ENCODE assay signal across 7 cellular contexts in the genomic region with DNA sequence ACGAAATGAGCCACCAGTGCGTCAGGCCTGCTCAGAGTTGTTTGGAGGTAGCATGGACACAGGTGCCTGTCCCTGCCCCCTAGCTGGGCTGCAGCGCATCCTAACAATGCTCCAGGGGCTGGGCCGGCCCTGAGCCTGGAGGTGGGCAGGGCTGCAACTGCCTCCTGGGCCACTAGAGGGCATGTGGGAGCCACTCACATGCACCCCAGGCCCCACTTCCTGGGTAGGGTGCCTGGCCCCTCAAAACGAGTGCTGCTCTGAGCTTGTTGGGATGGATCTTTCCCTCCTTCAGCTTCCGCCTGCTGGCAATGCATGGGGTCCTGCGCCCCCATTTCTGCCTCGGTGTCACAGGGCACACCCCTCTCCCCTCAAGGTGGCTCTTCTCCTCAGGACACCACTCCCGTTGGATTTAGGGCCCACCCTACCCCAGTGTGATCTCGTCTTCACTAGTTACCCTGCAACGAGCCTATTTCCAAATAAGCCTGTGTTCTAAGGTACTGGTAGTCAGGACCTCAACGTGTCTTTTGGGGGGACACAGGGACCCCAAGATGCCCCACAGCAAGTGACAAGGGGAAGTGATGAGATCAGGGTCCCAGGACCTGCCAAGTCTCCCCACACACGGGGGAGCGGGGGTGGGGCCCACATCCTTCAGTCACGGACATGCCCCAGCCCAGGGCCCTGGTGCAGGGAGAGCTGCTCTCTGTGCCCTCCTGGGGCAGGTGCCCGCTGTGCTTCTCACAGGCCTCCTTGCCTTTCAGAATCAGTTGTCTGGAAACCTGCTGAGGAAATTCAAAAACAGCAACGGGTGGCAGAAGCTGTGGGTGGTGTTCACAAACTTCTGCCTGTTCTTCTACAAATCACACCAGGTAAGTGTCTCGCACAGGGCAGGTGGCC.
A peak's percentile ranks its signal among the peaks of the same experiment; 100 is the strongest.
DNase-seq lines count a peak whose midpoint lies in the region; ATAC-seq, FAIRE-seq and TF ChIP-seq lines count a peak whose summit lies in the region.

No MANE protein-coding gene starts in this region.

- peak overlapping the region in 2 of 3 experiments; percentile 66 to 94; a peak in 3 of 7 replicates for H3K27ac Mint-ChIP-seq in H9

- H4K20me1 ChIP-seq in H9 (ENCODE audit: control insufficient read depth, insufficient read depth, insufficient read length) (peaks cover 2% of the 10 kb centered on the region), Loucy (ENCODE audit: insufficient read depth, low read length, poor library complexity, severe bottlenecking) (peaks cover 4% of the 10 kb centered on the region), K562 (replicated peaks; ENCODE audit: control insufficient read depth, insufficient read depth, low read length) (no peaks in the 10 kb centered on the region; the same call in 1 of the 2 replicates)

- DNase-seq in GM12892 (ENCODE audit: insufficient read length) (peak; percentile 86), H9 (peak; percentile 89), UCSD-AML1 (lab: John Stamatoyannopoulos, UW; ENCODE audit: unreplicated experiment) (peak; percentile 71), K562 (ENCODE audit: extremely low read depth in 1 of 4, low spot score in 3 of 4) (peak; percentile 71 to 84 (median 80)), iris pigment epithelial cell (ENCODE audit: low read depth) (peak; percentile 36)
- DNase-seq in stimulated activated CD4-positive, alpha-beta T cell treated with anti-CD3 and anti-CD28 coated beads, Interleukin-2, amount 100 ng/mL, for 48 hours, result peak; percentile 71 to 80

- no peak overlapping the region for H3K4me2 ChIP-seq in H9 (ENCODE audit: insufficient read depth, insufficient read length, low read length)
- no peak overlapping the region for H3K4me2 ChIP-seq in Loucy (ENCODE audit: low read depth, low read length, poor library complexity, severe bottlenecking)
- peak overlapping the region; percentile 46; the same call in 1 of the 2 replicates for H3K4me2 ChIP-seq in K562 (ENCODE audit: insufficient read depth, low read length)

- peaks cover 2% of the 10 kb centered on the region; the same call in 1 of the 2 replicates for H3K27me3 Mint-ChIP-seq in H9 (ENCODE audit: low read depth)

- no peaks in the 10 kb centered on the region for H3K79me1 ChIP-seq in H9 (ENCODE audit: insufficient read depth, low read depth, low read length, poor library complexity, severe bottlenecking)

- H2AFZ ChIP-seq in H9 (ENCODE audit: low read length), result no peak overlapping the region
- H2AFZ ChIP-seq in Loucy (ENCODE audit: low read length), result no peak overlapping the region
- no peak overlapping the region for H2AFZ ChIP-seq in K562 (ENCODE audit: low read depth, low read length)

- no peak overlapping the region for H2BK20ac ChIP-seq in H9 (ENCODE audit: low read depth, low read length, poor library complexity, severe bottlenecking)

- no peaks in the 10 kb centered on the region for H3K79me2 ChIP-seq in H9 (ENCODE audit: insufficient read depth, low read length)
- H3K79me2 ChIP-seq in Loucy (ENCODE audit: insufficient read depth, low read length), result no peaks in the 10 kb centered on the region
- H3K79me2 ChIP-seq in K562 (ENCODE audit: control insufficient read depth, insufficient read depth, low read length), result no peaks in the 10 kb centered on the region

- no peak overlapping the region for H4K5ac ChIP-seq in H9 (ENCODE audit: insufficient read length, low read depth, low read length)

- no peaks in the 10 kb centered on the region for H3K9me1 ChIP-seq in K562 (ENCODE audit: control insufficient read depth, insufficient read depth, low read length)

- CTCF ChIA-PET in K562 (lab: Yijun Ruan, JAX; ENCODE audit: low intra/inter-chr PET ratio), result interaction anchor here (1.3 to 2.1 kb wide), 3 partner anchors 206 to 228 kb away, joined by 4 to 11 read pairs (median 5); no protein-coding TSS in a partner anchor

- H4K8ac ChIP-seq in H9 (replicated peaks; ENCODE audit: insufficient read length, low read depth, low read length), result no peak overlapping the region

- H2BK5ac ChIP-seq in H9 (ENCODE audit: insufficient read length, low read length), result no peak overlapping the region

- H3K9me3 Mint-ChIP-seq in H9, result no peaks in the 10 kb centered on the region

- H2BK120ac ChIP-seq in H9 (ENCODE audit: low read depth, low read length, poor library complexity, severe bottlenecking), result no peak overlapping the region

- H3K23ac ChIP-seq in H9 (ENCODE audit: insufficient read length, low read depth, low read length), result no peak overlapping the region

- H3K4me3 ChIP-seq in Loucy (ENCODE audit: low read length, poor library complexity, severe bottlenecking) (no peak overlapping the region), K562 (no peak overlapping the region)

- H3K4me1 ChIP-seq in H9 (ENCODE audit: insufficient read depth, low read length), result peaks cover 2% of the 10 kb centered on the region; the same call in 1 of the 2 replicates
- H3K4me1 ChIP-seq in Loucy (ENCODE audit: insufficient read depth, low read length, poor library complexity, severe bottlenecking), result peaks cover 7% of the 10 kb centered on the region
- H3K4me1 ChIP-seq in K562 (replicated peaks in 1 of 2; ENCODE audit: control insufficient read depth in 2 of 2, insufficient read depth in 2 of 2, low read length in 2 of 2), result peaks cover 0 to 11% of the 10 kb centered on the region in 2 experiments; a peak in 2 of 5 replicates

- H3K4me1 Mint-ChIP-seq in H9, result peaks cover 21 to 30% of the 10 kb centered on the region in 2 experiments

- no peak overlapping the region for H3K18ac ChIP-seq in H9 (ENCODE audit: insufficient read length, low read depth, low read length)

- H3K9ac ChIP-seq in H9 (ENCODE audit: extremely low read depth, insufficient read length, low read length) (no peak overlapping the region), Loucy (ENCODE audit: low read depth, low read length, poor library complexity, severe bottlenecking) (no peak overlapping the region), K562 (ENCODE audit: insufficient read depth in 1 of 2, low read depth in 2 of 2, low read length in 2 of 2) (no peak overlapping the region)

- H3K27ac ChIP-seq in H9 (ENCODE audit: insufficient read length, low read depth, low read length) (no peak overlapping the region), K562 (ENCODE audit: extremely low read depth, low read depth, low read length) (no peak overlapping the region)

- no peaks in the 10 kb centered on the region for H3K27me3 ChIP-seq in H9 (ENCODE audit: insufficient read depth, low read length)
- no peaks in the 10 kb centered on the region for H3K27me3 ChIP-seq in Loucy (ENCODE audit: insufficient read depth, low read length, poor library complexity, severe bottlenecking)
- peaks cover 6 to 38% of the 10 kb centered on the region in 2 experiments for H3K27me3 ChIP-seq in K562 (ENCODE audit: control insufficient read depth in 2 of 2, insufficient read depth in 2 of 2, low read length in 2 of 2)

- ATAC-seq in K562, result peak; percentile 96

- peaks cover 18 to 56% (median 46%) of the 10 kb centered on the region in 3 experiments; a peak in 6 of 7 replicates for H3K36me3 Mint-ChIP-seq in H9 (ENCODE audit: insufficient read depth in 1 of 3, low read depth in 3 of 3)

- WGBS in H9 (ENCODE audit: extremely low coverage, insufficient read length, low lambda C conversion rate), result no CpG with 5 or more reads among the region's 18 CpGs
- 8% methylated on average over 10 of the region's 18 CpGs for WGBS in K562 (ENCODE audit: insufficient coverage, low coverage, missing lambda C conversion rate)

- H3T11ph ChIP-seq in H9 (ENCODE audit: low read length), result no peak overlapping the region

- H3K9me2 ChIP-seq in Loucy (replicated peaks; ENCODE audit: low read depth, low read length), result no peaks in the 10 kb centered on the region

- no peak overlapping the region for H3K14ac ChIP-seq in H9 (ENCODE audit: insufficient read depth, low read length)

- in situ Hi-C loops in K562 (cut with MboI), result loop anchor here (5.0 kb wide), 1 partner anchor 212 kb away; no protein-coding TSS in a partner anchor

- no peak overlapping the region for H4K91ac ChIP-seq in H9 (ENCODE audit: insufficient read length, low read depth, low read length)

- H2AK5ac ChIP-seq in H9 (ENCODE audit: insufficient read length, low read length), result no peak overlapping the region

- no peaks in the 10 kb centered on the region for H3K23me2 ChIP-seq in H9 (ENCODE audit: insufficient read length, low read depth, low read length, poor library complexity, severe bottlenecking)

- H3K4ac ChIP-seq in H9 (ENCODE audit: low read depth, low read length), result no peak overlapping the region

- H3K9me3 ChIP-seq in H9 (ENCODE audit: control insufficient read depth, low read depth, low read length) (no peaks in the 10 kb centered on the region), Loucy (ENCODE audit: insufficient read depth, low read depth, low read length) (no peaks in the 10 kb centered on the region), K562 (replicated peaks; ENCODE audit: control insufficient read depth, insufficient read depth, low read depth, low read length) (no peaks in the 10 kb centered on the region)

- TF ChIP-seq POLR2A in GM12892 (IDR thresholded peaks at IDR 0.05; ENCODE audit: low read depth, low read length) (no peak), K562 (conservative IDR thresholded peaks at IDR 0.05) (no peak)

- H2BK12ac ChIP-seq in H9 (ENCODE audit: insufficient read length, low read depth, low read length), result no peak overlapping the region

- intact Hi-C loops in K562 (cut with micrococcal nuclease), result loop anchor here (1.0 to 5.0 kb wide), 4 partner anchors 152 to 397 kb away; no protein-coding TSS in a partner anchor

- peaks cover 18% of the 10 kb centered on the region; the same call in 1 of the 2 replicates for H3K36me3 ChIP-seq in Loucy (ENCODE audit: insufficient read depth, low read length)
- no peaks in the 10 kb centered on the region for H3K36me3 ChIP-seq in K562 (ENCODE audit: control insufficient read depth, insufficient read depth, low read length)

- no peak for TF ChIP-seq EP300 in K562 (IDR thresholded peaks at IDR 0.05; ENCODE audit: low read length)

- FAIRE-seq in GM12892 (lab: Jason Lieb, UNC) (peak; percentile 94), K562 (lab: Jason Lieb, UNC) (no peak)

- H3K56ac ChIP-seq in H9 (ENCODE audit: insufficient read length, low read depth, low read length), result no peak overlapping the region

- no peak overlapping the region for H3K4me3 Mint-ChIP-seq in H9

- no TSS peak for BruUV-seq in K562 (replicated peaks; lab: Mats Ljungman, UMichigan)

- TF ChIP-seq RAD21 in K562 (CRISPR knock-in tag; conservative IDR thresholded peaks at IDR 0.05 in 1 of 2, IDR thresholded peaks at IDR 0.05 in 1 of 2), result peak; percentile 71 to 86

- TF ChIP-seq CTCF in H9 (conservative IDR thresholded peaks at IDR 0.05) (peak; percentile 99), Loucy (conservative IDR thresholded peaks at IDR 0.05; ENCODE audit: low read length) (peak; percentile 84), K562 (IDR thresholded peaks at IDR 0.05 in 2 of 3, conservative IDR thresholded peaks at IDR 0.05 in 1 of 3; ENCODE audit: insufficient read depth in 2 of 3, low read depth in 1 of 3, low read length in 3 of 3) (peak; percentile 83 to 84 (median 84))

- no peaks in the 10 kb centered on the region for H3F3A ChIP-seq in Loucy (ENCODE audit: low read depth)

- no peak overlapping the region for H2BK15ac ChIP-seq in H9 (ENCODE audit: low read depth, low read length)

- POLR2A ChIA-PET in K562 (lab: Yijun Ruan, JAX), result interaction anchor here (0.8 kb wide), 1 partner anchor 208 kb away, joined by 5 read pairs; no protein-coding TSS in a partner anchor

TF ChIP-seq in K562, 482 proteins besides CTCF, POLR2A, EP300 and RAD21 (continues in another document):
- peak; percentile 50; the same call in 1 of the 2 replicates for TF ChIP-seq CTBP1 (IDR thresholded peaks at IDR 0.05; ENCODE audit: borderline replicate concordance)

Comparison
In these comparisons a context has a peak if more than half of its experiments do, and no peak if none do; other contexts are left out.
1. DNase-seq: peak in every context shown above with its lines; median percentile 89 in H9; 86 in GM12892; 80 in K562; 76 in stimulated activated CD4-positive, alpha-beta T cell treated with anti-CD3 and anti-CD28 coated beads, Interleukin-2, amount 100 ng/mL, for 48 hours; 71 in UCSD-AML1; 36 in iris pigment epithelial cell.